ENCODE assay signal across 7 cellular contexts in genomic region chr17:29346462-29346861, GRCh38.
"Had no signal": no experiment of that assay in that cellular context is flagged by ENCODE, and none has a peak within 500 bp of the region (broad histone marks: within the 10 kb centered on the region; RNA-seq: fewer than 3 reads in every experiment).

No MANE protein-coding gene starts in this region.

- H3K4me3 ChIP-seq: GM23338 had no signal

- DNase-seq: H9, HCEC 1CT, KBM-7 had no signal

- H3K4me2 ChIP-seq: GM23338 had no signal

- ATAC-seq: GM23338 had no signal

- H2AFZ ChIP-seq: GM23338 had no signal

- FAIRE-seq: H1, H54, HTR-8/SVneo had no signal
